ENCODE assay signal across 8 cellular contexts in the genomic region with DNA sequence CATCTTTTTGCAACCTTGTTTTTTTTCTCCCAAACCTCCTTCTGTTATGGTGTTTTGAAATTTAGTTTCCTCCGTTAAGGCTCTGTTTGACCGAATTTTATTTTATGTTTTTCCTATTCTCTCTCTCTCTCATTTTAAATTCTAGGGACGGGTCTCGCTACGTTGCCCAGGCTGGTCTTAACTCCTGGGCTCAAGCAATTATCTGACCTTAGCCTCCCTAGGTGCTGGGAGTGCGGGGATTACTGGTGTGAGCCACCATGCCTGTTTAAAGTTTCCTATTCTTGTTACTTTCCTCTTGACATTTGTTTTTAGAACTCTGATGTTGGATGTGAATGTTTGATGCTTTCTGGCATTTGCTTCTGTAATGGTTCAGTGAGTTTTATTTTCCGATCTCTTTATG. TPM values are rescaled to one million over a fixed set of nuclear protein-coding genes. Genes with fewer than 3 reads are reported as not detected.
DNase-seq lines count a peak whose midpoint lies in the region; TF ChIP-seq lines count a peak whose summit lies in the region.

No MANE protein-coding gene starts in this region.

- H2AFZ ChIP-seq in SU-DHL-6 (ENCODE audit: low read depth, low read length, severe bottlenecking): peak overlapping the region; percentile 96

- H3K9me2 ChIP-seq in SU-DHL-6 (replicated peaks; ENCODE audit: insufficient read depth, low read length): no peaks in the 10 kb centered on the region

- H3K36me3 ChIP-seq in SU-DHL-6 (ENCODE audit: low read length): peaks cover 13% of the 10 kb centered on the region
- H3K36me3 ChIP-seq in sigmoid colon: peaks cover 6 to 20% (median 9%) of the 10 kb centered on the region in 4 donors

- TF ChIP-seq EP300 in sigmoid colon (IDR thresholded peaks at IDR 0.05): no peak

- DNase-seq in GM12864 (ENCODE audit: low read depth): no peak
- no peak for DNase-seq in fibroblast of the aortic adventitia (ENCODE audit: low read depth)
- DNase-seq in sigmoid colon: no peak
- no peak for DNase-seq in stimulated activated CD4-positive, alpha-beta T cell treated with anti-CD3 and anti-CD28 coated beads, Interleukin-4, amount 100 ng/mL, for 4 hours
- DNase-seq in activated CD8-positive, alpha-beta memory T cell treated with anti-CD3 and anti-CD28 coated beads for 24 hours: no peak
- DNase-seq in HUDEP-2 (lab: John Stamatoyannopoulos, UW; ENCODE audit: unreplicated experiment in 76 of 76): no peak
- no peak for DNase-seq in T-helper 9 cell

- peak overlapping the region; percentile 96 for H3K9ac ChIP-seq in SU-DHL-6 (ENCODE audit: low read length)

- peak overlapping the region; percentile 90 for H3K4me3 ChIP-seq in GM12864 (ENCODE audit: low read depth, low read length)
- H3K4me3 ChIP-seq in SU-DHL-6 (ENCODE audit: insufficient read depth, low read length, poor library complexity, severe bottlenecking): peak overlapping the region; percentile 96
- H3K4me3 ChIP-seq in fibroblast of the aortic adventitia (ENCODE audit: low read depth, low read length): peak overlapping the region; percentile 89
- H3K4me3 ChIP-seq in sigmoid colon: peak overlapping the region; percentile 81 to 94 (median 85)

- 0 out of 2 replicates have a peak, but pooled peaks cover 4% of the 10 kb centered on the region for H3F3A ChIP-seq in SU-DHL-6 (ENCODE audit: insufficient read depth)

- H3K9me3 ChIP-seq in SU-DHL-6 (ENCODE audit: insufficient read depth, low read length): no peaks in the 10 kb centered on the region
- H3K9me3 ChIP-seq in sigmoid colon: no peaks in the 10 kb centered on the region

- H3K4me1 ChIP-seq in sigmoid colon: peaks cover 0 to 32% (median 22%) of the 10 kb centered on the region in 4 donors

- TF ChIP-seq POLR2A in sigmoid colon (IDR thresholded peaks at IDR 0.05): no peak

- 8 to 36% methylated on average over 7 of the region's 7 CpGs for WGBS in sigmoid colon, 2 donors

- TF ChIP-seq CTCF in GM12864 (IDR thresholded peaks at IDR 0.05; ENCODE audit: low read depth, low read length, missing control alignments) (no peak), SU-DHL-6 (IDR thresholded peaks at IDR 0.05; ENCODE audit: insufficient read depth, low read length, poor library complexity, severe bottlenecking) (no peak), fibroblast of the aortic adventitia (IDR thresholded peaks at IDR 0.05; ENCODE audit: insufficient read depth, low read length) (no peak), sigmoid colon (IDR thresholded peaks at IDR 0.05) (no peak)

- H4K20me1 ChIP-seq in SU-DHL-6 (ENCODE audit: low read depth, low read length): no peaks in the 10 kb centered on the region

- H3K4me2 ChIP-seq in SU-DHL-6 (ENCODE audit: low read depth, low read length, poor library complexity, severe bottlenecking): peak overlapping the region; percentile 73

- intact Hi-C loops in sigmoid colon (cut with DNase I): loop anchor here (2.0 to 10.0 kb wide), 2 partner anchors 71 to 1391 kb away; a partner anchor contains a TSS

- no peak overlapping the region for H3K27ac ChIP-seq in SU-DHL-6 (ENCODE audit: low read depth, low read length)
- peak overlapping the region; percentile 86 to 97 (median 95) for H3K27ac ChIP-seq in sigmoid colon

- H3K27me3 ChIP-seq in SU-DHL-6 (ENCODE audit: low read length) (no peaks in the 10 kb centered on the region), sigmoid colon (no peaks in the 10 kb centered on the region)

- peaks cover 23% of the 10 kb centered on the region; the same call in 1 of the 2 replicates for H3K79me2 ChIP-seq in SU-DHL-6 (ENCODE audit: insufficient read depth, low read length)

RNA-seq across cellular contexts. Expression of a gene that starts 1.0 kb away (rescaled TPM):
- total RNA-seq in fibroblast of the aortic adventitia (ENCODE audit: low replicate concordance): 35.6 and 78.3 TPM in 2 replicates
- 10 to 100 TPM; 80.4 to 89.5 (median 83.7) TPM for total RNA-seq in sigmoid colon
- polyA plus RNA-seq in sigmoid colon: 10 to 100 TPM; 23.4 to 30.6 (median 25.0) TPM

RNA-seq across cellular contexts. Expression of a gene that starts 9.0 kb away (rescaled TPM):
- total RNA-seq in fibroblast of the aortic adventitia (ENCODE audit: low replicate concordance) (10.3 and 16.2 TPM in 2 replicates), sigmoid colon (10 to 100 TPM; 13.7 to 29.1 (median 17.5) TPM)
- 10 to 100 TPM in 1 of 3 donors, 1 to 10 TPM in 2; 7.3 to 12.6 (median 9.5) TPM for polyA plus RNA-seq in sigmoid colon
